Comparison of ENCODE assay signal across 8 cellular contexts in the genomic region with DNA sequence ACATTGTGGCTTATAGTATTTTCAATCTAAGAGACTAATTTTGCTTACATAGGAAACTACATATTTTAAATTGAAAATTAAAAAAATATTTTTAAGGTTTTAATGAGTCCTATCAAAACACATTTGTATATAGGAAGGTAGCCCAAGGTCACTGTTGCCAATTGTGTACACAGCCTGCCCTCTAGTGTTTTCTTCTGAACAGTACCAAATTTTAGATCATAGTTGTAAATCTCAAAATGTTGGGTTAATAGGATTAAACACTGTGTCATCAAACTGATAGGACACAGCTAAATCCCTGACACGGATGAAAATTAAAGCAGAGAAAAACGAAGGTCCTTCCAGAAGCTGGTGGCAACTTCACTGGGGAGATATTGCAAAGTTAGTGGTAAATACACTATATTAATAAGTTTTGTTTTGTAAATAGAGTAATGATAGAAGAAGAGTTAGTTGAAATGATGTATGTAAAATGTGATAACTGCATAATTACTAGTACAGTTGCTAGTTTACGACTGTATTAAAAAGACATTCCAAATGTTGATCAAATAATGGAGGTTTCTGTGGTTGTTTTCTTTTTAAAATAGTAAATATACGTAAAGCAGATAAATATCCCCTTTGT. TPM values are rescaled to one million over a fixed set of nuclear protein-coding genes. Genes with fewer than 3 reads are reported as not detected.
DNase-seq lines count a peak whose midpoint lies in the region; ATAC-seq and TF ChIP-seq lines count a peak whose summit lies in the region.
"Had no signal": no experiment of that assay in that cellular context is flagged by ENCODE, and none has a peak within 500 bp of the region (broad histone marks: within the 10 kb centered on the region; RNA-seq: fewer than 3 reads in every experiment).

No MANE protein-coding gene starts in this region.

- no peaks in the 10 kb centered on the region for H3K9me3 Mint-ChIP-seq in activated T-cell treated with anti-CD3 and anti-CD28 coated beads, Interleukin-2, amount 50 U/mL, for 4 hours

- no peaks in the 10 kb centered on the region for H3K4me1 Mint-ChIP-seq in activated T-cell treated with anti-CD3 and anti-CD28 coated beads, Interleukin-2, amount 50 U/mL, for 4 hours (ENCODE audit: low read depth)

- H3K27me3 ChIP-seq in parathyroid adenoma (ENCODE audit: control insufficient read depth, insufficient read depth, low read length), result no peaks in the 10 kb centered on the region

- no peaks in the 10 kb centered on the region for H3K4me1 ChIP-seq in parathyroid adenoma

- H3K4me2 ChIP-seq in parathyroid adenoma (ENCODE audit: low read length), result no peak overlapping the region

- ATAC-seq in activated T-cell treated with anti-CD3 and anti-CD28 coated beads, Interleukin-2, amount 50 U/mL, for 4 hours, result no peak

- CTCF ChIA-PET in RWPE1 (lab: Yijun Ruan, JAX), result interaction anchor here (0.5 to 2.3 kb wide), 5 partner anchors 7 to 1173 kb away, joined by 3 to 9 read pairs (median 4); no protein-coding TSS in a partner anchor

- H3K36me3 Mint-ChIP-seq in activated T-cell treated with anti-CD3 and anti-CD28 coated beads, Interleukin-2, amount 50 U/mL, for 4 hours (ENCODE audit: insufficient read depth), result no peaks in the 10 kb centered on the region

- H3K4me3 ChIP-seq in fibroblast of mammary gland (ENCODE audit: control insufficient read depth, low read depth, low read length) (no peak overlapping the region), parathyroid adenoma (ENCODE audit: low read depth, low read length) (no peak overlapping the region)

- TF ChIP-seq CTCF in RWPE1 (conservative IDR thresholded peaks at IDR 0.05; ENCODE audit: low read depth), result peak; percentile 70
- peak; percentile 81 for TF ChIP-seq CTCF in fibroblast of mammary gland (conservative IDR thresholded peaks at IDR 0.05; ENCODE audit: control insufficient read depth, insufficient read depth, low read depth, low read length)
- peak; percentile 87 for TF ChIP-seq CTCF in parathyroid adenoma (IDR thresholded peaks at IDR 0.05)

- in situ Hi-C loops in G401 (cut with HindIII; ENCODE audit: low sequenced_read_pairs), result no loop called here
- in situ Hi-C loops in KBM-7 (cut with MboI; ENCODE audit: low pct_unique_long_range_greater_than_20kb, low sequenced_read_pairs), result no loop called here

- no peak overlapping the region for H2AFZ ChIP-seq in parathyroid adenoma

- H3K79me2 ChIP-seq in parathyroid adenoma, result no peaks in the 10 kb centered on the region

- H3K9ac ChIP-seq in parathyroid adenoma, result no peak overlapping the region

- POLR2A ChIA-PET in RWPE1 (lab: Yijun Ruan, JAX; ENCODE audit: low non-redundant PET), result no interaction called here

- DNase-seq in G401 (ENCODE audit: low spot score), result peak; percentile 27
- DNase-seq in KBM-7, result peak; percentile 53
- peak; percentile 41 for DNase-seq in RWPE1 (ENCODE audit: low spot score)
- DNase-seq in fibroblast of mammary gland (ENCODE audit: low read depth), result peak; percentile 73
- DNase-seq in stimulated activated naive CD4-positive, alpha-beta T cell treated with Interleukin-2 at 50 U/mL for 16 hours (lab: John Stamatoyannopoulos, UW), result no peak
- DNase-seq in activated T-cell treated with anti-CD3 and anti-CD28 coated beads, Interleukin-2, amount 50 U/mL, for 4 hours, result no peak

- no peaks in the 10 kb centered on the region for H3K36me3 ChIP-seq in parathyroid adenoma (ENCODE audit: control insufficient read depth, insufficient read depth, low read length)

- no peak overlapping the region for H3K27ac ChIP-seq in RWPE1
- H3K27ac ChIP-seq in parathyroid adenoma, result no peak overlapping the region

- H3K4me3 Mint-ChIP-seq in activated T-cell treated with anti-CD3 and anti-CD28 coated beads, Interleukin-2, amount 50 U/mL, for 4 hours, result no peak overlapping the region

- peaks cover 2% of the 10 kb centered on the region for H3K27me3 Mint-ChIP-seq in activated T-cell treated with anti-CD3 and anti-CD28 coated beads, Interleukin-2, amount 50 U/mL, for 4 hours (ENCODE audit: low read depth)

- H3K9me3 ChIP-seq in parathyroid adenoma (ENCODE audit: control insufficient read depth, low read length), result no peaks in the 10 kb centered on the region

RNA-seq across cellular contexts. Expression of a gene that starts 19.7 kb away (rescaled TPM):
- 1.3 TPM in 1 of 2 replicates, not detected in the other for total RNA-seq in G401 (2014; rRNA removed; shearing (Covaris generic))
- not detected for total RNA-seq in activated T-cell treated with anti-CD3 and anti-CD28 coated beads, Interleukin-2, amount 50 U/mL, for 4 hours
- total RNA-seq: T-helper 2 cell treated with Interferon-gamma antibody and Interleukin-4, amounts not matched to agents 100 ng/mL and 5 ng/mL, for 36 hours had no signal

RNA-seq across cellular contexts. Expression of a gene that starts 36.3 kb away (rescaled TPM):
- total RNA-seq in G401 (2014; rRNA removed; shearing (Covaris generic)), result not detected in 2 replicates
- total RNA-seq in activated T-cell treated with anti-CD3 and anti-CD28 coated beads, Interleukin-2, amount 50 U/mL, for 4 hours, result not detected
- total RNA-seq: T-helper 2 cell treated with Interferon-gamma antibody and Interleukin-4, amounts not matched to agents 100 ng/mL and 5 ng/mL, for 36 hours had no signal

RNA-seq across cellular contexts. Expression of a gene that starts 41.0 kb away (rescaled TPM):
- total RNA-seq in G401 (2014; rRNA removed; shearing (Covaris generic)), result 136 and 166 TPM in 2 replicates
- 10 to 100 TPM; 54.5 to 64.4 (median 58.2) TPM for total RNA-seq in activated T-cell treated with anti-CD3 and anti-CD28 coated beads, Interleukin-2, amount 50 U/mL, for 4 hours

Comparison
In these comparisons a context has a peak if more than half of its experiments do, and no peak if none do; other contexts are left out.
1. DNase-seq: peak in G401 (single experiment), KBM-7 (single experiment), RWPE1 (single experiment) and fibroblast of mammary gland (single experiment); none in stimulated activated naive CD4-positive, alpha-beta T cell treated with Interleukin-2 at 50 U/mL for 16 hours (single experiment) and activated T-cell treated with anti-CD3 and anti-CD28 coated beads, Interleukin-2, amount 50 U/mL, for 4 hours (single experiment).
2. Peak in every context shown above with its lines, with median percentiles within 50 percentile points of each other: CTCF ChIP-seq.